In the genomic region with DNA sequence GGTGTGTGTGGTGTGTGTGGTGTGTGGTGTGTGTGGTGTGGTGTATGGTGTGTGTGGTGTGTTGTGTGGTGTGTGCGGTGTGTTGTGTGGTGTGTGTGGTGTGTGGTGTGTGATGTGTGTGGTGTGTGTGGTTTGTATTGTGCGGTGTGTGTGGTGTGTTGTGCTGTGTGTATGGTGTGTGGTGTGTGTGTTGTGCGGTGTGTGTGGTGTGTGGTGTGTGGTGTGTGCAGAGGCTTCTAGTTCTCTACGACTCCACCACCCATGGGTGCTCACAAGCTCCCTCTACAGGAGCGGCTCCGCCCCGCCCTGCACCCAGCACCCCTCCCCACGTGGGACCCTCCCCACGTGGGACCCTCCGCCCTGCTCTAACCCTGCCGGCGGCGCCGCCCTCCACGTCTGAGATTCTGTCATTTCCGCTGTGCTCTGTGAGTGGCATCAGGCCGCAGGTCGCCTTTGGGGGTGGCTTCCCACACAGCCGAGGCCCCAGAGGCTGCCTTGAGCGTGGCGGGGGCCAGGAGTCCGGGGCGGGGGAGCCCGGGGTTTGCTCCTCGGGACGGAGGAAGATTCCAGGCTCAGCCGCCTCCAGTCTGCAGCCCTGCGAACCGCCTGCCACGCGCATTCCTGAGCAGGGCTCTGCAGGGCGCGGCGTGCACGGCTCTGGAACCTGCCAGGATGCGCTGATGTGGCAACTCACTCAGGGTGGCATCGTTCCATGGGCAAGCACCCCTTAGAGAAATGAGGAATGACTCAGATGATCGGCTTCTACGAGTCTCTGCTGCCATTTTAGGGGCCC, we compare ENCODE assay signal across 1 cellular context.
TF ChIP-seq lines count a peak whose summit lies in the region.

No MANE protein-coding gene starts in this region.

TF ChIP-seq in A549, 52 proteins besides CTCF, POLR2A, EP300 and RAD21 (continued from another document):
- TF ChIP-seq CBX2 (IDR thresholded peaks at IDR 0.05; ENCODE audit: borderline replicate concordance, low read depth): no peak
- TF ChIP-seq HDAC2 (IDR thresholded peaks at IDR 0.05): no peak
- TF ChIP-seq CEBPB (IDR thresholded peaks at IDR 0.05): peak; percentile 12 to 64; a peak in 2 of 4 replicates
